In the genomic region with DNA sequence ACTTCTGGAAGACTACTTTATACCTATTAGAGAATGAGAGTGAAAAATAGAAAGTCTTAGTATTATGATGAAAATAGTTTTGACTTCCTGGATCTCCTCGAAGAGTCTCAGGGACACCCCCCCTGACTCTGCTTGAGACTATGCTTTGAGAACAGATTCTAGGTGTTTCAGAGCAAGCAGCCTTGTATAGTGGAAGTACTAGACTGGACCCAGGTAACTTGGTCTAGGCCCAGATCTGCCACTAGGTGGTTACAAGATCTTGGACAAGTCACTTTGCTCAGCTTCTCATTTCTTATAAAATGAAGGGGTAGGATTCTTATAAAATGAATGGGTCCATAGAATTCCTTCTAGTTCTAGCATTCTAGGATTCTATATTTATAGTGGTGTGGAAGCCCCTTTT, we compare ENCODE assay signal across 8 cellular contexts. TPM values are rescaled to one million over a fixed set of nuclear protein-coding genes. Genes with fewer than 3 reads are reported as not detected.
A peak's percentile ranks its signal among the peaks of the same experiment; 100 is the strongest.
DNase-seq lines count a peak whose midpoint lies in the region; ATAC-seq and TF ChIP-seq lines count a peak whose summit lies in the region.

No MANE protein-coding gene starts in this region.

- ATAC-seq in GM18505 (IDR thresholded peaks at IDR 0.05; ENCODE audit: unreplicated experiment) (peak; percentile 75), left colon (peak; percentile 77)

- no peak overlapping the region for H2AK5ac ChIP-seq in H9 (ENCODE audit: insufficient read length, low read length)

- TF ChIP-seq POLR2A in GM18505 (IDR thresholded peaks at IDR 0.05; ENCODE audit: borderline replicate concordance, extremely low read depth, insufficient read depth, insufficient read length), result no peak

- no peaks in the 10 kb centered on the region for H3K79me2 ChIP-seq in H9 (ENCODE audit: insufficient read depth, low read length)

- H3K27ac ChIP-seq in H9 (ENCODE audit: insufficient read length, low read depth, low read length), result no peak overlapping the region

- no peaks in the 10 kb centered on the region for H4K20me1 ChIP-seq in H9 (ENCODE audit: control insufficient read depth, insufficient read depth, insufficient read length)

- TF ChIP-seq CTCF in H9 (conservative IDR thresholded peaks at IDR 0.05), result peak; percentile 58

- no peaks in the 10 kb centered on the region for H3K9me3 Mint-ChIP-seq in H9

- H3K79me1 ChIP-seq in H9 (ENCODE audit: insufficient read depth, low read depth, low read length, poor library complexity, severe bottlenecking), result no peaks in the 10 kb centered on the region

- H2BK12ac ChIP-seq in H9 (ENCODE audit: insufficient read length, low read depth, low read length), result no peak overlapping the region

- intact Hi-C loops in left colon (cut with DNase I, micrococcal nuclease), result no loop called here

- no peak overlapping the region; a peak in 1 of 7 replicates for H3K27ac Mint-ChIP-seq in H9

- H3K18ac ChIP-seq in H9 (ENCODE audit: insufficient read length, low read depth, low read length), result no peak overlapping the region

- H3K4me3 Mint-ChIP-seq in H9, result no peak overlapping the region

- peaks cover 36% of the 10 kb centered on the region in 2 experiments for H3K4me1 Mint-ChIP-seq in H9

- H2BK120ac ChIP-seq in H9 (ENCODE audit: low read depth, low read length, poor library complexity, severe bottlenecking), result no peak overlapping the region

- no peak overlapping the region for H3K4ac ChIP-seq in H9 (ENCODE audit: low read depth, low read length)

- H3K36me3 Mint-ChIP-seq in H9 (ENCODE audit: insufficient read depth in 1 of 3, low read depth in 3 of 3), result peaks cover 0 to 4% (median 2%) of the 10 kb centered on the region in 3 experiments; a peak in 2 of 7 replicates

- H3K23ac ChIP-seq in H9 (ENCODE audit: insufficient read length, low read depth, low read length), result no peak overlapping the region

- no peak overlapping the region for H3K14ac ChIP-seq in H9 (ENCODE audit: insufficient read depth, low read length)

- no peak overlapping the region for H4K8ac ChIP-seq in H9 (replicated peaks; ENCODE audit: insufficient read length, low read depth, low read length)

- H4K5ac ChIP-seq in H9 (ENCODE audit: insufficient read length, low read depth, low read length), result no peak overlapping the region

- no peak overlapping the region for H2BK20ac ChIP-seq in H9 (ENCODE audit: low read depth, low read length, poor library complexity, severe bottlenecking)

- H3K56ac ChIP-seq in H9 (ENCODE audit: insufficient read length, low read depth, low read length), result no peak overlapping the region

- no peaks in the 10 kb centered on the region for H3K9me3 ChIP-seq in H9 (ENCODE audit: control insufficient read depth, low read depth, low read length)

- H3T11ph ChIP-seq in H9 (ENCODE audit: low read length), result no peak overlapping the region

- no CpG with 5 or more reads among the region's 1 CpG for WGBS in H9 (ENCODE audit: extremely low coverage, insufficient read length, low lambda C conversion rate)

- no peaks in the 10 kb centered on the region for H3K23me2 ChIP-seq in H9 (ENCODE audit: insufficient read length, low read depth, low read length, poor library complexity, severe bottlenecking)

- no peak overlapping the region for H3K4me2 ChIP-seq in H9 (ENCODE audit: insufficient read depth, insufficient read length, low read length)

- no peak overlapping the region for H2BK15ac ChIP-seq in H9 (ENCODE audit: low read depth, low read length)

- H2AFZ ChIP-seq in H9 (ENCODE audit: low read length), result no peak overlapping the region

- H3K4me1 ChIP-seq in H9 (ENCODE audit: insufficient read depth, low read length), result no peaks in the 10 kb centered on the region; the same call in 1 of the 2 replicates

- H3K9ac ChIP-seq in H9 (ENCODE audit: extremely low read depth, insufficient read length, low read length), result no peak overlapping the region

- H4K91ac ChIP-seq in H9 (ENCODE audit: insufficient read length, low read depth, low read length), result no peak overlapping the region

- no peaks in the 10 kb centered on the region for H3K27me3 Mint-ChIP-seq in H9 (ENCODE audit: low read depth)

- H2BK5ac ChIP-seq in H9 (ENCODE audit: insufficient read length, low read length), result no peak overlapping the region

- DNase-seq in H9 (no peak), OCI-M1 (lab: John Stamatoyannopoulos, UW) (peak; percentile 43), left colon (peak in 1 of 2 donors; percentile 28), DMS79 treated with DMSO at 0.1 percent for 48 hours (lab: John Stamatoyannopoulos, UW) (no peak), globus pallidus (ENCODE audit: low spot score) (no peak), iPS-NIHi11 (ENCODE audit: low spot score) (no peak)
- DNase-seq in stimulated activated CD8-positive, alpha-beta memory T cell treated with anti-CD3 and anti-CD28 coated beads, Interleukin-4, amount 100 ng/mL, for 48 hours, result no peak

- H3K27me3 ChIP-seq in H9 (ENCODE audit: insufficient read depth, low read length), result no peaks in the 10 kb centered on the region

RNA-seq across cellular contexts. Expression of gene ABHD5, which starts 9.1 kb away (rescaled TPM):
- total RNA-seq in H9 (2021), result 13.1 and 15.9 TPM in 2 replicates
- 10 to 100 TPM; 23.9 to 39.0 TPM for total RNA-seq in left colon
